ENCODE assay signal across 17 cellular contexts in the genomic region with DNA sequence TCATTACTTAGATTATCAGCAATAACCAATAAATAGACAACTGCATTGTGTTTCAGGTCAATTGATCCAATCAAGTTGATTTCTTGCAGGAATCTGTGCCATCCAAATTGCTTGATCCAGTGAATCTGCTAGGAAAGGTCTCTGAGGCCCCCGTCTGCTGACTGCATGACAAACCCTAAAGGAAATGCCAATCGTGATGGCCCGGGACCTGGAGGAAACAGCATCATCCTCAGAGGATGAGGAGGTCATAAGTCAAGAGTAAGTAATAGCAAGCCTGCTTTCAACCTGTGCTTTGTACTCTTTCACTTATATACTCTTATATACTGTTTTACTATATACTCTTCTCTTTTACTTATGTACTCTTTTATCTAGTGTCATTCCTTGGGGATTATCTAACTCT.
DNase-seq lines count a peak whose midpoint lies in the region; ATAC-seq lines count a peak whose summit lies in the region.
"Had no signal": no experiment of that assay in that cellular context is flagged by ENCODE, and none has a peak within 500 bp of the region (broad histone marks: within the 10 kb centered on the region; RNA-seq: fewer than 3 reads in every experiment).

No MANE protein-coding gene starts in this region.

- H3K27ac ChIP-seq in effector memory CD4-positive, alpha-beta T cell (ENCODE audit: insufficient read depth, low read length, poor library complexity, severe bottlenecking) = no peak overlapping the region
- H3K27ac ChIP-seq: gastrocnemius medialis, stomach had no signal

- H3K36me3 ChIP-seq in NT2/D1 (ENCODE audit: insufficient read depth, insufficient read length, low read length) = peaks cover 33% of the 10 kb centered on the region
- peaks cover 3% of the 10 kb centered on the region for H3K36me3 ChIP-seq in effector memory CD4-positive, alpha-beta T cell (ENCODE audit: control insufficient read depth, insufficient read depth, low read length)
- H3K36me3 ChIP-seq: gastrocnemius medialis had no signal

- H3K4me3 ChIP-seq in NT2/D1 (ENCODE audit: insufficient read length, low read depth) = no peak overlapping the region
- H3K4me3 ChIP-seq in effector memory CD4-positive, alpha-beta T cell (ENCODE audit: insufficient read depth, low read depth, low read length, poor library complexity, severe bottlenecking) = no peak overlapping the region
- H3K4me3 ChIP-seq: stomach had no signal

- H3K9ac ChIP-seq in NT2/D1 (ENCODE audit: insufficient read length, low read depth) = peak overlapping the region; percentile 21

- no peaks in the 10 kb centered on the region for H3K9me3 Mint-ChIP-seq in activated naive CD4-positive, alpha-beta T cell treated with anti-CD3 and anti-CD28 coated beads, Interleukin-2, amount 50 U/mL, for 24 hours
- H3K9me3 Mint-ChIP-seq in central memory CD8-positive, alpha-beta T cell = no peaks in the 10 kb centered on the region
- H3K9me3 Mint-ChIP-seq in stimulated activated effector memory CD8-positive, alpha-beta T cell treated with anti-CD3 and anti-CD28 coated beads, Interleukin-12 subunit alpha, Interleukin-12 subunit beta, amount 100 ng/mL, for 72 hours = no peaks in the 10 kb centered on the region

- no peak for DNase-seq in activated naive CD4-positive, alpha-beta T cell treated with anti-CD3 and anti-CD28 coated beads, Interleukin-2, amount 50 U/mL, for 16 hours
- no peak for DNase-seq in NT2/D1 (ENCODE audit: low read depth, low spot score)
- DNase-seq in central memory CD8-positive, alpha-beta T cell (ENCODE audit: low spot score in 2 of 2) = no peak
- DNase-seq in stimulated activated effector memory CD8-positive, alpha-beta T cell treated with anti-CD3 and anti-CD28 coated beads, Interleukin-12 subunit alpha, Interleukin-12 subunit beta, amount 100 ng/mL, for 72 hours (ENCODE audit: low spot score in 2 of 2) = no peak
- no peak for DNase-seq in effector memory CD4-positive, alpha-beta T cell
- DNase-seq in GOT3 (lab: John Stamatoyannopoulos, UW) = no peak
- DNase-seq: activated CD4-positive, alpha-beta T cell treated with anti-CD3 and anti-CD28 coated beads, Interleukin-2, amount 50 U/mL, for 48 hours; activated naive CD4-positive, alpha-beta T cell treated with Interleukin-2 at 50 U/mL for 16 hours; central memory CD4-positive, alpha-beta T cell; gastrocnemius medialis; NCI-H187 treated with DMSO at 0.1 percent for 48 hours; NCI-H510A; small intestine; stomach had no signal

- no peak overlapping the region for H3K27ac Mint-ChIP-seq in activated naive CD4-positive, alpha-beta T cell treated with anti-CD3 and anti-CD28 coated beads, Interleukin-2, amount 50 U/mL, for 24 hours
- no peak overlapping the region for H3K27ac Mint-ChIP-seq in central memory CD8-positive, alpha-beta T cell (ENCODE audit: low read depth)
- no peak overlapping the region for H3K27ac Mint-ChIP-seq in stimulated activated effector memory CD8-positive, alpha-beta T cell treated with anti-CD3 and anti-CD28 coated beads, Interleukin-12 subunit alpha, Interleukin-12 subunit beta, amount 100 ng/mL, for 72 hours

- no peak for ATAC-seq in central memory CD8-positive, alpha-beta T cell (replicated peaks; ENCODE audit: extremely low read depth, poor library complexity, severe bottlenecking)
- no peak for ATAC-seq in stimulated activated effector memory CD8-positive, alpha-beta T cell treated with anti-CD3 and anti-CD28 coated beads, Interleukin-12 subunit alpha, Interleukin-12 subunit beta, amount 100 ng/mL, for 72 hours
- ATAC-seq in HG03108 (IDR thresholded peaks at IDR 0.05; ENCODE audit: unreplicated experiment) = no peak
- ATAC-seq: gastrocnemius medialis, Panc1 had no signal

- no peaks in the 10 kb centered on the region for H3K27me3 ChIP-seq in NT2/D1 (ENCODE audit: insufficient read depth, insufficient read length)
- H3K27me3 ChIP-seq in effector memory CD4-positive, alpha-beta T cell (replicated peaks; ENCODE audit: control insufficient read depth, insufficient read depth, low read length, poor library complexity, severe bottlenecking) = no peaks in the 10 kb centered on the region
- H3K27me3 ChIP-seq: gastrocnemius medialis, stomach had no signal

- H3K4me3 Mint-ChIP-seq in activated naive CD4-positive, alpha-beta T cell treated with anti-CD3 and anti-CD28 coated beads, Interleukin-2, amount 50 U/mL, for 24 hours = peak overlapping the region; percentile 43
- H3K4me3 Mint-ChIP-seq in central memory CD8-positive, alpha-beta T cell = peak overlapping the region; percentile 2
- peak overlapping the region; percentile 100 for H3K4me3 Mint-ChIP-seq in stimulated activated effector memory CD8-positive, alpha-beta T cell treated with anti-CD3 and anti-CD28 coated beads, Interleukin-12 subunit alpha, Interleukin-12 subunit beta, amount 100 ng/mL, for 72 hours

- peaks cover 10% of the 10 kb centered on the region for H3K36me3 Mint-ChIP-seq in activated naive CD4-positive, alpha-beta T cell treated with anti-CD3 and anti-CD28 coated beads, Interleukin-2, amount 50 U/mL, for 24 hours
- peaks cover 16% of the 10 kb centered on the region for H3K36me3 Mint-ChIP-seq in central memory CD8-positive, alpha-beta T cell (ENCODE audit: insufficient read depth)
- H3K36me3 Mint-ChIP-seq in stimulated activated effector memory CD8-positive, alpha-beta T cell treated with anti-CD3 and anti-CD28 coated beads, Interleukin-12 subunit alpha, Interleukin-12 subunit beta, amount 100 ng/mL, for 72 hours = peaks cover 39% of the 10 kb centered on the region

- no peaks in the 10 kb centered on the region for H3K9me3 ChIP-seq in NT2/D1 (ENCODE audit: insufficient read depth, low read length)
- H3K9me3 ChIP-seq in effector memory CD4-positive, alpha-beta T cell (ENCODE audit: control insufficient read depth, low read length) = no peaks in the 10 kb centered on the region
- H3K9me3 ChIP-seq: gastrocnemius medialis, stomach had no signal

- no peaks in the 10 kb centered on the region for H3K4me1 ChIP-seq in NT2/D1 (ENCODE audit: insufficient read depth, insufficient read length)
- peaks cover 8% of the 10 kb centered on the region for H3K4me1 ChIP-seq in effector memory CD4-positive, alpha-beta T cell (ENCODE audit: control insufficient read depth, insufficient read depth, low read length, poor library complexity, severe bottlenecking)

- no peaks in the 10 kb centered on the region for H3K27me3 Mint-ChIP-seq in activated naive CD4-positive, alpha-beta T cell treated with anti-CD3 and anti-CD28 coated beads, Interleukin-2, amount 50 U/mL, for 24 hours
- H3K27me3 Mint-ChIP-seq in central memory CD8-positive, alpha-beta T cell = no peaks in the 10 kb centered on the region

- H3K4me1 Mint-ChIP-seq in activated naive CD4-positive, alpha-beta T cell treated with anti-CD3 and anti-CD28 coated beads, Interleukin-2, amount 50 U/mL, for 24 hours = peaks cover 32% of the 10 kb centered on the region
- H3K4me1 Mint-ChIP-seq in central memory CD8-positive, alpha-beta T cell = peaks cover 28% of the 10 kb centered on the region
- H3K4me1 Mint-ChIP-seq in stimulated activated effector memory CD8-positive, alpha-beta T cell treated with anti-CD3 and anti-CD28 coated beads, Interleukin-12 subunit alpha, Interleukin-12 subunit beta, amount 100 ng/mL, for 72 hours = peaks cover 21% of the 10 kb centered on the region

Comparison
In these comparisons a context has a peak if more than half of its experiments do, and no peak if none do; other contexts are left out.
1. H3K4me3 Mint-ChIP-seq: peak in every context shown above with its lines; median percentile 100 in stimulated activated effector memory CD8-positive, alpha-beta T cell treated with anti-CD3 and anti-CD28 coated beads, Interleukin-12 subunit alpha, Interleukin-12 subunit beta, amount 100 ng/mL, for 72 hours; 43 in activated naive CD4-positive, alpha-beta T cell treated with anti-CD3 and anti-CD28 coated beads, Interleukin-2, amount 50 U/mL, for 24 hours; 2 in central memory CD8-positive, alpha-beta T cell.